In the genomic region with DNA sequence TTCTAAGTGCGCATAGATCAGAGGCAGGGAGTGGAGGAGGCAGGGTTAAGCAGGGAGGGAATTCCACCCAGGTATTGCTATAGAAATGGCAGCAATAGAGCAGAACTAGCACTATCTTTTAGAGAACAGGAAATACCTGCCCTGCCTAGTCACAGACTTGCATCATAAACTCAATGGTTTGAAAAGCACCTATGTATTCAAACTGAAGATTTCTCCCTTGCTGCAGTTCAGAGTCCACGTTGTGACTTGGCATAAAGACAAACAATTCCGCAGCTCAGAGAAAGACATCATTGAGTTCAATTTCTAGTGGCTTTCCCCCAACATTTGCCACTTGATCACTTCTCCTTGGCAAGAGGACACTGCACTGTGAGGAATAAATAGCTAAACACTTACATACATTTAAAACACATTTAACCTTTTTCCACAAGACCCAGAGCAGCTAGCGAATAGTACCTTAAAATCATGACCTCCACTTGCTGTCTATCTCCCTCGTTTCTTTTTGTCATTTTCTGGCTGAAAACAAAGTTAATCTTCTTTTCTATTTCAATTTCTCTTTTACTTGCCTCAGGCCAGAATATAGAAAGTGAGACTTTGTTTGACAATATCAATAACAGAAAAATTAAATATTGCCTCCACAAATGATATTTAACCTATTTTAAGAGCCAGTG, we compare ENCODE assay signal across 8 cellular contexts. TPM values are rescaled to one million over a fixed set of nuclear protein-coding genes. Genes with fewer than 3 reads are reported as not detected.
DNase-seq lines count a peak whose midpoint lies in the region; ATAC-seq and TF ChIP-seq lines count a peak whose summit lies in the region.

No MANE protein-coding gene starts in this region.

- WGBS in HUES64 = 73% methylated on average over 5 of the region's 5 CpGs
- WGBS in upper lobe of left lung, 2 donors = 48 to 50% methylated on average over 5 of the region's 5 CpGs

- peak overlapping the region; percentile 13; the same call in 1 of the 2 replicates for H3K9ac ChIP-seq in HUES64 (ENCODE audit: low read depth, low read length)

- TF ChIP-seq CTCF in upper lobe of left lung (IDR thresholded peaks at IDR 0.05) = no peak

- peak in 1 of 4 donors; percentile 5 for TF ChIP-seq EP300 in upper lobe of left lung (IDR thresholded peaks at IDR 0.05)

- peaks cover 2% of the 10 kb centered on the region for H3K4me1 Mint-ChIP-seq in activated naive CD8-positive, alpha-beta T cell treated with anti-CD3 and anti-CD28 coated beads for 36 hours

- ATAC-seq in GM21423 (IDR thresholded peaks at IDR 0.05; ENCODE audit: unreplicated experiment) (peak; percentile 70), upper lobe of left lung (ENCODE audit: low FRiP score in 2 of 2) (peak; percentile 56 to 79)

- no peaks in the 10 kb centered on the region for H3K9me3 ChIP-seq in HUES64 (ENCODE audit: insufficient read depth, low read depth, low read length)
- H3K9me3 ChIP-seq in upper lobe of left lung = no peaks in the 10 kb centered on the region

- no peak overlapping the region for H3K27ac Mint-ChIP-seq in activated naive CD8-positive, alpha-beta T cell treated with anti-CD3 and anti-CD28 coated beads for 36 hours

- H3K4me1 ChIP-seq in HUES64 (ENCODE audit: insufficient read depth, low read length) = peaks cover 22% of the 10 kb centered on the region; the same call in 1 of the 2 replicates
- H3K4me1 ChIP-seq in upper lobe of left lung = peaks cover 0 to 7% (median 0%) of the 10 kb centered on the region in 4 donors

- no peak for TF ChIP-seq POLR2A in upper lobe of left lung (IDR thresholded peaks at IDR 0.05)

- H3K9me3 Mint-ChIP-seq in activated naive CD8-positive, alpha-beta T cell treated with anti-CD3 and anti-CD28 coated beads for 36 hours = no peaks in the 10 kb centered on the region

- H3K27ac ChIP-seq in HUES64 (ENCODE audit: low read depth, low read length) (peak overlapping the region; percentile 42), epithelial cell of prostate (peak overlapping the region; percentile 90), upper lobe of left lung (no peak overlapping the region)

- H3K4me3 Mint-ChIP-seq in activated naive CD8-positive, alpha-beta T cell treated with anti-CD3 and anti-CD28 coated beads for 36 hours = no peak overlapping the region

- H3K27me3 ChIP-seq in HUES64 (ENCODE audit: insufficient read depth, low read length) = no peaks in the 10 kb centered on the region
- no peaks in the 10 kb centered on the region for H3K27me3 ChIP-seq in upper lobe of left lung

- H3K36me3 Mint-ChIP-seq in activated naive CD8-positive, alpha-beta T cell treated with anti-CD3 and anti-CD28 coated beads for 36 hours = no peaks in the 10 kb centered on the region

- no peaks in the 10 kb centered on the region for H3K27me3 Mint-ChIP-seq in activated naive CD8-positive, alpha-beta T cell treated with anti-CD3 and anti-CD28 coated beads for 36 hours

- no peaks in the 10 kb centered on the region; the same call in 1 of the 2 replicates for H3K36me3 ChIP-seq in HUES64 (ENCODE audit: insufficient read depth, low read length)
- no peaks in the 10 kb centered on the region for H3K36me3 ChIP-seq in upper lobe of left lung

- DNase-seq in DMS153 (lab: John Stamatoyannopoulos, UW) (peak; percentile 90), epithelial cell of prostate (ENCODE audit: low read depth, low spot score) (peak; percentile 80), upper lobe of left lung (peak in 1 of 2 donors; percentile 42), DMS114 treated with DMSO at 0.1 percent for 48 hours (lab: John Stamatoyannopoulos, UW; ENCODE audit: unreplicated experiment) (no peak), NCI-H2227 (lab: John Stamatoyannopoulos, UW; ENCODE audit: unreplicated experiment) (no peak)
- DNase-seq in activated naive CD8-positive, alpha-beta T cell treated with anti-CD3 and anti-CD28 coated beads for 36 hours = no peak

- H3K4me3 ChIP-seq in HUES64 (ENCODE audit: low read length) (no peak overlapping the region), upper lobe of left lung (no peak overlapping the region)

RNA-seq across cellular contexts. Expression of a gene that starts 42.4 kb away (rescaled TPM):
- polyA plus RNA-seq in HUES64 (2013, experiment 1 of 2) = 11.8 TPM
- polyA plus RNA-seq in HUES64 (2013, experiment 2 of 2) = 10.0 TPM
- 1 to 10 TPM in 5 of 6 donors, under 1 TPM in 1; 0.77 to 9.6 (median 2.1) TPM for total RNA-seq in upper lobe of left lung
- 1 to 10 TPM; 5.2 to 5.3 TPM for total RNA-seq in activated naive CD8-positive, alpha-beta T cell treated with anti-CD3 and anti-CD28 coated beads for 36 hours

Comparison
In these comparisons a context has a peak if more than half of its experiments do, and no peak if none do; other contexts are left out.
1. DNase-seq: peak in DMS153 (single experiment) and epithelial cell of prostate (single experiment); none in activated naive CD8-positive, alpha-beta T cell treated with anti-CD3 and anti-CD28 coated beads for 36 hours (single experiment), DMS114 treated with DMSO at 0.1 percent for 48 hours (single experiment) and NCI-H2227 (single experiment).
2. H3K27ac ChIP-seq: peak in HUES64 (single experiment) and epithelial cell of prostate (single experiment); none in upper lobe of left lung (0 of 4).